9 cellular contexts compared by ENCODE assay signal in the genomic region with DNA sequence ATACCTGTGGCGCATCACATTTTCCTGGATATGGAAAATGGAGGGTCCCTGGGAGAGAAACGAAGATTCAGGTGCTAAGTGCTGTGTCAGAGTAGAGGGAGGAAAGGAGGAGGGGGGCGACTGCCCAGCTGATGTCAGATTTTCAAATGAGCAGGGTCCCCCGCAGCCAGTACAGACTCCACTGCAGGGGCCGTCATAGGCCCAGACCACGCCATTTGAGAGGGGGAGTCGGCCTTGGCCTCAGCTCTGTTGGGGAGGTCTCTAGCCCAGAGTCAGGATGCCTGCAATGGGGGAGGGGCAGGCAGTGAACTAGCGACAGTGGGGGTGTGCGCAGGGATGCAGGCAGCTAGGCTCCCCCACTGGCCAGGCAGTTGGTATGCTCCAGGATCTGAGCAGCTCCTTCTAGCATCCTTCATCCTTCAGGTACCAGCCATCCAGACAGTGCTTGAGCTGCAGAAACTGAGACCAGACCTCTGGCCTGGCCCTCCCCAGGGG. TPM values are rescaled to one million over a fixed set of nuclear protein-coding genes. Genes with fewer than 3 reads are reported as not detected.
DNase-seq lines count a peak whose midpoint lies in the region; ATAC-seq and TF ChIP-seq lines count a peak whose summit lies in the region.
"Had no signal": no experiment of that assay in that cellular context is flagged by ENCODE, and none has a peak within 500 bp of the region (broad histone marks: within the 10 kb centered on the region; RNA-seq: fewer than 3 reads in every experiment).

A gene (minus strand): TSS at position 148 of the 495 bp plus-strand sequence. CDS start 229 bp downstream, outside the sequence.
A gene (plus strand): TSS at position 400 of the 495 bp plus-strand sequence. CDS start 620 bp downstream, outside the sequence.

- peak within 1 kb of the TSS; percentile 94 for H3K4me2 ChIP-seq in OCI-LY7 (ENCODE audit: low read length)

- H3K36me3 ChIP-seq in OCI-LY7 (ENCODE audit: insufficient read depth, low read length), result peaks cover 93% of the 10 kb centered on the region

- no peak for TF ChIP-seq CTCF in OCI-LY7 (conservative IDR thresholded peaks at IDR 0.05; ENCODE audit: low read length)

- H3K4me1 Mint-ChIP-seq in effector memory CD8-positive, alpha-beta T cell (ENCODE audit: low read depth in 2 of 2), result peaks cover 29 to 35% of the 10 kb centered on the region in 2 donors
- peaks cover 39 to 55% (median 52%) of the 10 kb centered on the region in 3 donors for H3K4me1 Mint-ChIP-seq in naive B cell

- POLR2A ChIA-PET in OCI-LY7 (lab: Charles Lee), result interaction anchor here (0.8 to 1.6 kb wide), 2 partner anchors 21 to 36 kb away, joined by 3 read pairs; a partner anchor contains a TSS

- H3K4me3 ChIP-seq in OCI-LY7 (ENCODE audit: low read depth, low read length, poor library complexity, severe bottlenecking), result peak within 1 kb of the TSS; percentile 73

- in situ Hi-C loops in G401 (cut with HindIII; ENCODE audit: low sequenced_read_pairs), result no loop called here

- H2AFZ ChIP-seq in OCI-LY7 (ENCODE audit: low read length), result no peak within 1 kb of the TSS

- CTCF ChIA-PET in OCI-LY7 (lab: Charles Lee; ENCODE audit: unreplicated experiment), result no interaction called here

- DNase-seq in G401 (ENCODE audit: low spot score) (peak; percentile 99), OCI-LY7 (ENCODE audit: low spot score) (no peak), naive B cell (no peak), HK-2 (ENCODE audit: unreplicated experiment) (no peak), DMS114 treated with DMSO at 0.1 percent for 48 hours (lab: John Stamatoyannopoulos, UW; ENCODE audit: unreplicated experiment) (no peak), AG20443 (ENCODE audit: low spot score) (no peak)
- no peak for DNase-seq in effector memory CD8-positive, alpha-beta T cell

- peak within 1 kb of the TSS; percentile 94 to 95 for H3K27ac Mint-ChIP-seq in effector memory CD8-positive, alpha-beta T cell
- peak within 1 kb of the TSS; percentile 79 to 100 (median 98) for H3K27ac Mint-ChIP-seq in naive B cell

- intact Hi-C loops in OCI-LY7 (cut with micrococcal nuclease; ENCODE audit: unreplicated experiment), result loop anchor here (2.0 kb wide), 1 partner anchor 19 kb away; a partner anchor contains a TSS

- H4K20me1 ChIP-seq in OCI-LY7 (ENCODE audit: insufficient read depth, low read length), result no peaks in the 10 kb centered on the region

- H3K36me3 Mint-ChIP-seq in effector memory CD8-positive, alpha-beta T cell (ENCODE audit: insufficient read depth), result peaks cover 53% of the 10 kb centered on the region
- no peaks in the 10 kb centered on the region for H3K36me3 Mint-ChIP-seq in naive B cell

- no peaks in the 10 kb centered on the region for H3K9me2 ChIP-seq in OCI-LY7 (ENCODE audit: insufficient read depth, low read length)

- H3K9me3 Mint-ChIP-seq in effector memory CD8-positive, alpha-beta T cell, result no peaks in the 10 kb centered on the region
- no peaks in the 10 kb centered on the region for H3K9me3 Mint-ChIP-seq in naive B cell

- peak within 1 kb of the TSS; percentile 89 to 90 for H3K4me3 Mint-ChIP-seq in effector memory CD8-positive, alpha-beta T cell
- peak within 1 kb of the TSS; percentile 95 to 100 (median 98) for H3K4me3 Mint-ChIP-seq in naive B cell

- no peak for ATAC-seq in effector memory CD8-positive, alpha-beta T cell (replicated peaks)
- no peak for ATAC-seq in naive B cell (ENCODE audit: low read depth in 2 of 2)
- ATAC-seq in GM21528 (IDR thresholded peaks at IDR 0.05; ENCODE audit: low FRiP score, unreplicated experiment), result no peak

- no peaks in the 10 kb centered on the region for H3K9me3 ChIP-seq in OCI-LY7 (ENCODE audit: low read length)

- no TSS peak for BruUV-seq in OCI-LY7 (replicated peaks; lab: Mats Ljungman, UMichigan)

- no peaks in the 10 kb centered on the region for H3K79me2 ChIP-seq in OCI-LY7 (ENCODE audit: insufficient read depth, low read depth, low read length)

- H3K27ac ChIP-seq in OCI-LY7 (ENCODE audit: low read depth, low read length, poor library complexity, severe bottlenecking), result peak within 1 kb of the TSS; percentile 73

- H3K27me3 Mint-ChIP-seq in effector memory CD8-positive, alpha-beta T cell, result no peaks in the 10 kb centered on the region
- H3K27me3 Mint-ChIP-seq in naive B cell, result no peaks in the 10 kb centered on the region

- H3K4me1 ChIP-seq in OCI-LY7 (ENCODE audit: insufficient read depth, low read length, poor library complexity, severe bottlenecking), result peaks cover 44% of the 10 kb centered on the region

RNA-seq across cellular contexts. Expression of the first gene that starts in this region (rescaled TPM):
- total RNA-seq in G401 (2014; rRNA removed; shearing (Covaris generic)), result 48.7 and 59.6 TPM in 2 replicates
- total RNA-seq in OCI-LY7 (2014; rRNA removed; shearing (Covaris generic)), result 20.7 and 21.6 TPM in 2 replicates
- total RNA-seq in OCI-LY7 (2022), result 46.2 and 46.7 TPM in 2 replicates
- polyA plus RNA-seq in naive B cell (ENCODE audit: low read depth in 6 of 6), result 10 to 100 TPM; 49.6 to 98.5 (median 57.6) TPM

RNA-seq across cellular contexts. Expression of the second gene that starts in this region (rescaled TPM):
- 0.14 TPM in 1 of 2 replicates, not detected in the other for total RNA-seq in G401 (2014; rRNA removed; shearing (Covaris generic))
- total RNA-seq in OCI-LY7 (2014; rRNA removed; shearing (Covaris generic)), result not detected in 2 replicates
- total RNA-seq in OCI-LY7 (2022), result not detected in 2 replicates
- 10 to 100 TPM in 4 of 6 donors, 1 to 10 TPM in 2; 5.3 to 21.2 (median 16.9) TPM for polyA plus RNA-seq in naive B cell (ENCODE audit: low read depth in 6 of 6)
- total RNA-seq: T-helper 1 cell treated with Interleukin-12 subunit alpha and Interleukin-12 subunit beta and Interleukin-4 antibody, amounts not matched to agents 30 ng/mL and 1 ng/mL, for 36 hours had no signal
